ENCODE assay signal across 11 cellular contexts in the genomic region with DNA sequence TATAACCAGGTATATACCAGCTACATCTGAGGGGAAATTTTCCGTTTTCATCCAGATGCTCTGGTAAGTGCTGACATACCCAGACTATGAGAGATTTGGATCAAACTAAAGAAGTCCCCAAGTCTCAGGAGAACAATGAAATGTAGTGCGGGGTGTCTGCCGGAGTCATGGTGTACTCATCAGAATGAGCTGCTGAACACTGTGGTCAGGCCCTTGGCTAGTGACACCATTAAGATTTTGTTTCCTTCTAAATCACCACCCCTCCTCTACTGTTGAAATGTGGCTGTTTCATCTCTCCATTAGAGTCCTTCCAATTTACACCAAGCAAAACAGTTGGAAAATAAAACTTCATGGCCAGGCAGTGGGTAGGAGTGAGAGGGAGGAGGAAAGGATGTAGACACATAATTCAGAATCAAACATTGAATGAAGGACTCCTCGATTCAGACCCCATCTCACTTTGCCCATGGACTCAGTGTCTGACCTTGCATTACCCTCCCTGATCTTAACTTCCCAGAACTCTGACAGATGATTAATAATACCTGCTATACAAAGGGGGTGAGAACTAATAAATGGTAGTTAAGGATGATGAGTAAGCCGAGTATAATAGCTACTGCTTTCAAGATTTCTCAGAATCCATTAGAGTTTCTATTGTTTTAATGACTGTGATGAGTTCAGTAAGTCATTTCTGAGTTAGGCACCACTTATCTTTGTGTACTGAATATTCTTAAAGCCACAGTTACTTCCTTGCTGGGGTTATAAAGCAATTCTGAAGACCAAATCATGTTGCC.
A peak's percentile ranks its signal among the peaks of the same experiment; 100 is the strongest.
DNase-seq lines count a peak whose midpoint lies in the region; TF ChIP-seq lines count a peak whose summit lies in the region.
"Had no signal": no experiment of that assay in that cellular context is flagged by ENCODE, and none has a peak within 500 bp of the region (broad histone marks: within the 10 kb centered on the region; RNA-seq: fewer than 3 reads in every experiment).

No MANE protein-coding gene starts in this region.

- no peak overlapping the region for H3K9ac ChIP-seq in neural progenitor cell

- H3K27ac ChIP-seq in ACC112 (ENCODE audit: low read depth, low read length) (peak overlapping the region; percentile 90), neural progenitor cell (no peak overlapping the region), ovary (no peak overlapping the region)

- no peak for TF ChIP-seq POLR2A in ovary (IDR thresholded peaks at IDR 0.05)

- H3K79me2 ChIP-seq in ACC112 (ENCODE audit: control insufficient read depth, insufficient read depth, low read length, unreplicated experiment): no peaks in the 10 kb centered on the region
- H3K79me2 ChIP-seq in neural progenitor cell (ENCODE audit: low read depth): no peaks in the 10 kb centered on the region

- TF ChIP-seq CTCF in MCF 10A (IDR thresholded peaks at IDR 0.05; ENCODE audit: unreplicated experiment) (no peak), nephron progenitor cell (IDR thresholded peaks at IDR 0.05) (no peak), neural progenitor cell (IDR thresholded peaks at IDR 0.05) (no peak), ovary (IDR thresholded peaks at IDR 0.05) (no peak)

- H3K4me1 Mint-ChIP-seq in MCF 10A (ENCODE audit: insufficient read depth, unreplicated experiment) (peaks cover 48% of the 10 kb centered on the region), nephron progenitor cell (peaks cover 31% of the 10 kb centered on the region), neural progenitor cell (peaks cover 12% of the 10 kb centered on the region)

- intact Hi-C loops in MCF 10A (cut with micrococcal nuclease): no loop called here
- intact Hi-C loops in ovary (cut with DNase I): no loop called here

- H3F3A ChIP-seq in neural progenitor cell (ENCODE audit: low read depth): no peaks in the 10 kb centered on the region

- peaks cover 43% of the 10 kb centered on the region for H3K4me1 ChIP-seq in ACC112 (ENCODE audit: control insufficient read depth, insufficient read depth, low read length, unreplicated experiment)
- H3K4me1 ChIP-seq in neural progenitor cell: peaks cover 7% of the 10 kb centered on the region
- peaks cover 2% of the 10 kb centered on the region for H3K4me1 ChIP-seq in ovary (ENCODE audit: insufficient read depth)

- H3K4me3 Mint-ChIP-seq in MCF 10A (ENCODE audit: unreplicated experiment) (no peak overlapping the region), nephron progenitor cell (no peak overlapping the region), neural progenitor cell (no peak overlapping the region)
- H3K4me3 Mint-ChIP-seq: CD4-positive, alpha-beta T cell had no signal

- H3K9me3 Mint-ChIP-seq in MCF 10A (ENCODE audit: unreplicated experiment) (peaks cover 8% of the 10 kb centered on the region), nephron progenitor cell (no peaks in the 10 kb centered on the region), neural progenitor cell (no peaks in the 10 kb centered on the region)
- H3K9me3 Mint-ChIP-seq: CD4-positive, alpha-beta T cell had no signal

- H2AFZ ChIP-seq in ACC112 (ENCODE audit: low read length, unreplicated experiment) (peak overlapping the region; percentile 98), neural progenitor cell (replicated peaks) (no peak overlapping the region)

- BruUV-seq in MCF 10A (replicated peaks; lab: Mats Ljungman, UMichigan): no TSS peak

- peak overlapping the region; percentile 91 for H3K27ac Mint-ChIP-seq in MCF 10A (ENCODE audit: low read depth, unreplicated experiment)
- H3K27ac Mint-ChIP-seq in nephron progenitor cell: peak overlapping the region; percentile 16
- no peak overlapping the region for H3K27ac Mint-ChIP-seq in neural progenitor cell
- H3K27ac Mint-ChIP-seq: CD4-positive, alpha-beta T cell had no signal

- WGBS in ovary, 3 donors: 77 to 87% (median 82%) methylated on average over 5 of the region's 5 CpGs

- H3K9me3 ChIP-seq in neural progenitor cell (ENCODE audit: low read depth) (no peaks in the 10 kb centered on the region), ovary (no peaks in the 10 kb centered on the region)

- peak; percentile 38 for DNase-seq in HT1080 (ENCODE audit: low read depth)
- no peak for DNase-seq in MCF 10A (ENCODE audit: unreplicated experiment)
- no peak for DNase-seq in nephron progenitor cell
- DNase-seq in neural progenitor cell (ENCODE audit: low spot score): no peak
- no peak for DNase-seq in NCI-H1105 (lab: John Stamatoyannopoulos, UW)
- no peak for DNase-seq in ovary
- DNase-seq in H7: no peak
- DNase-seq: CD4-positive, alpha-beta T cell; dorsolateral prefrontal cortex; NCI-H1436 treated with DMSO at 0.1 percent for 48 hours had no signal

- H3K27me3 ChIP-seq in ACC112 (ENCODE audit: insufficient read depth, low read length) (no peaks in the 10 kb centered on the region), neural progenitor cell (no peaks in the 10 kb centered on the region), ovary (no peaks in the 10 kb centered on the region), H7 (ENCODE audit: control insufficient read depth, insufficient read depth, low read length) (no peaks in the 10 kb centered on the region)
- H3K27me3 ChIP-seq: dorsolateral prefrontal cortex had no signal

- no peak for TF ChIP-seq EP300 in ovary (IDR thresholded peaks at IDR 0.05)

- no peaks in the 10 kb centered on the region for H3K36me3 Mint-ChIP-seq in MCF 10A (ENCODE audit: insufficient read depth, unreplicated experiment)
- no peaks in the 10 kb centered on the region for H3K36me3 Mint-ChIP-seq in nephron progenitor cell (ENCODE audit: low read depth)
- no peaks in the 10 kb centered on the region for H3K36me3 Mint-ChIP-seq in neural progenitor cell

- H4K20me1 ChIP-seq in neural progenitor cell (ENCODE audit: low read depth): no peaks in the 10 kb centered on the region

- no peak overlapping the region for H3K4me2 ChIP-seq in neural progenitor cell

- CTCF ChIA-PET in MCF 10A (lab: Yijun Ruan, JAX): interaction anchor here (0.6 to 2.6 kb wide), 3 partner anchors 37 to 318 kb away, joined by 3 to 13 read pairs (median 9); no protein-coding TSS in a partner anchor

- H3K36me3 ChIP-seq in ACC112 (ENCODE audit: insufficient read depth, low read length) (no peaks in the 10 kb centered on the region), neural progenitor cell (no peaks in the 10 kb centered on the region), ovary (no peaks in the 10 kb centered on the region), H7 (replicated peaks; ENCODE audit: control insufficient read depth, insufficient read depth, low read length) (no peaks in the 10 kb centered on the region)

- POLR2A ChIA-PET in MCF 10A (lab: Yijun Ruan, JAX): interaction anchor here (0.5 to 6.5 kb wide), 10 partner anchors 10 to 296 kb away, joined by 3 to 49 read pairs (median 4); a partner anchor contains a TSS

- H3K4me3 ChIP-seq in ACC112 (ENCODE audit: low read depth, low read length) (peak overlapping the region; percentile 33), neural progenitor cell (no peak overlapping the region), ovary (no peak overlapping the region), H7 (ENCODE audit: insufficient read depth, low read depth, low read length) (no peak overlapping the region)

- H3K27me3 Mint-ChIP-seq in MCF 10A (ENCODE audit: insufficient read depth, unreplicated experiment) (no peaks in the 10 kb centered on the region), nephron progenitor cell (ENCODE audit: low read depth, poor library complexity) (no peaks in the 10 kb centered on the region), neural progenitor cell (ENCODE audit: insufficient read depth, low read depth) (no peaks in the 10 kb centered on the region)
- H3K27me3 Mint-ChIP-seq: CD4-positive, alpha-beta T cell had no signal
